8 cellular contexts compared by ENCODE assay signal in genomic region chr9:33080534-33080933, GRCh38. TPM values are rescaled to one million over a fixed set of nuclear protein-coding genes. Genes with fewer than 3 reads are reported as not detected.
A peak's percentile ranks its signal among the peaks of the same experiment; 100 is the strongest.
DNase-seq lines count a peak whose midpoint lies in the region; ATAC-seq and TF ChIP-seq lines count a peak whose summit lies in the region.

No MANE protein-coding gene starts in this region.

- H3K23ac ChIP-seq in trophoblast cell (ENCODE audit: low read length) = no peak overlapping the region

- H3K4me1 ChIP-seq in GM23248 (ENCODE audit: insufficient read depth) (peaks cover 14% of the 10 kb centered on the region; the same call in 1 of the 2 replicates), Loucy (ENCODE audit: insufficient read depth, low read length, poor library complexity, severe bottlenecking) (peaks cover 12% of the 10 kb centered on the region), trophoblast cell (ENCODE audit: control insufficient read depth in 1 of 2, insufficient read depth in 2 of 2, low read length in 2 of 2) (peaks cover 3 to 4% of the 10 kb centered on the region in 2 experiments)

- 30 to 36% methylated on average over 6 of the region's 6 CpGs for WGBS in GM23248 (ENCODE audit: low coverage in 1 of 2, low lambda C conversion rate in 2 of 2, missing lambda C conversion rate in 2 of 2), 2 experiments
- no CpG with 5 or more reads among the region's 6 CpGs for WGBS in trophoblast cell (ENCODE audit: extremely low coverage, insufficient coverage, insufficient read length)

- H3K9ac ChIP-seq in GM23248 = peak overlapping the region; percentile 60
- H3K9ac ChIP-seq in Loucy (ENCODE audit: low read depth, low read length, poor library complexity, severe bottlenecking) = peak overlapping the region; percentile 89
- no peak overlapping the region for H3K9ac ChIP-seq in trophoblast cell (ENCODE audit: low read length)

- H2AK5ac ChIP-seq in trophoblast cell (ENCODE audit: low read length) = no peak overlapping the region

- ATAC-seq in HG03571 (IDR thresholded peaks at IDR 0.05; ENCODE audit: unreplicated experiment) = no peak

- H3K36me3 ChIP-seq in GM23248 (ENCODE audit: low read depth) (no peaks in the 10 kb centered on the region), Loucy (ENCODE audit: insufficient read depth, low read length) (no peaks in the 10 kb centered on the region), trophoblast cell (ENCODE audit: control insufficient read depth in 1 of 2, insufficient read depth in 2 of 2, low read length in 2 of 2) (no peaks in the 10 kb centered on the region)

- H4K12ac ChIP-seq in trophoblast cell (ENCODE audit: low read depth, low read length) = no peak overlapping the region

- H3K79me1 ChIP-seq in trophoblast cell (ENCODE audit: low read length) = peaks cover 5% of the 10 kb centered on the region

- intact Hi-C loops in dorsolateral prefrontal cortex (cut with DNase I) = loop anchor here (2.0 to 5.0 kb wide), 2 partner anchors 87 to 144 kb away; partner anchors contain the start of gene B4GALT1 (in 1 of the 2)

- no peak overlapping the region for H2BK120ac ChIP-seq in trophoblast cell (ENCODE audit: insufficient read depth, low read length, poor library complexity)

- H3K4me2 ChIP-seq in GM23248 (ENCODE audit: unreplicated experiment) = no peak overlapping the region
- H3K4me2 ChIP-seq in Loucy (ENCODE audit: low read depth, low read length, poor library complexity, severe bottlenecking) = peak overlapping the region; percentile 95
- no peak overlapping the region for H3K4me2 ChIP-seq in trophoblast cell (ENCODE audit: low read length)

- no peaks in the 10 kb centered on the region for H3K9me3 ChIP-seq in GM23248 (ENCODE audit: low read depth)
- no peaks in the 10 kb centered on the region for H3K9me3 ChIP-seq in Loucy (ENCODE audit: insufficient read depth, low read depth, low read length)
- no peaks in the 10 kb centered on the region for H3K9me3 ChIP-seq in trophoblast cell (ENCODE audit: insufficient read depth, low read depth, low read length)

- in situ Hi-C loops in GM23248 (cut with MboI) = loop anchor here (5.0 to 25.0 kb wide), 2 partner anchors 147 to 382 kb away; partner anchors contain the start of gene NOL6

- H2AFZ ChIP-seq in GM23248 = peak overlapping the region; percentile 86
- peak overlapping the region; percentile 66; the same call in 1 of the 2 replicates for H2AFZ ChIP-seq in Loucy (ENCODE audit: low read length)
- no peak overlapping the region for H2AFZ ChIP-seq in trophoblast cell (ENCODE audit: insufficient read depth, low read length, poor library complexity)

- no peak overlapping the region for H3K18ac ChIP-seq in trophoblast cell (ENCODE audit: low read length)

- H3K79me2 ChIP-seq in GM23248 (ENCODE audit: insufficient read depth) (peaks cover 9% of the 10 kb centered on the region), Loucy (ENCODE audit: insufficient read depth, low read length) (peaks cover 16% of the 10 kb centered on the region), trophoblast cell (ENCODE audit: control insufficient read depth, insufficient read depth, low read length, poor library complexity) (peaks cover 7% of the 10 kb centered on the region)

- no peaks in the 10 kb centered on the region for H3K9me2 ChIP-seq in GM23248 (ENCODE audit: insufficient read depth)
- H3K9me2 ChIP-seq in Loucy (replicated peaks; ENCODE audit: low read depth, low read length) = no peaks in the 10 kb centered on the region

- H2BK12ac ChIP-seq in trophoblast cell (ENCODE audit: low read length) = peak overlapping the region; percentile 75

- no peak overlapping the region for H3K14ac ChIP-seq in trophoblast cell (ENCODE audit: low read length)

- H3K4me3 ChIP-seq in GM23248 (peak overlapping the region; percentile 59; the same call in 1 of the 2 replicates), Loucy (ENCODE audit: low read length, poor library complexity, severe bottlenecking) (peak overlapping the region; percentile 76), dorsolateral prefrontal cortex (peak overlapping the region in 47 of 59 donors; percentile 20 to 60 (median 43)), trophoblast cell (ENCODE audit: low read depth, low read length) (no peak overlapping the region)

- H3K4ac ChIP-seq in trophoblast cell (ENCODE audit: low read depth, low read length) = no peak overlapping the region

- no peak overlapping the region for H3K27ac ChIP-seq in GM23248
- peak overlapping the region in 45 of 59 donors; percentile 0 to 82 (median 50) for H3K27ac ChIP-seq in dorsolateral prefrontal cortex
- no peak overlapping the region for H3K27ac ChIP-seq in trophoblast cell (ENCODE audit: low read depth, low read length)

- H4K91ac ChIP-seq in trophoblast cell (ENCODE audit: low read depth, low read length) = no peak overlapping the region

- H3K27me3 ChIP-seq in GM23248 (replicated peaks; ENCODE audit: insufficient read depth) (no peaks in the 10 kb centered on the region), Loucy (ENCODE audit: insufficient read depth, low read length, poor library complexity, severe bottlenecking) (no peaks in the 10 kb centered on the region), dorsolateral prefrontal cortex (peaks cover 0 to 3% (median 0%) of the 10 kb centered on the region in 45 donors), trophoblast cell (ENCODE audit: insufficient read depth, low read length) (no peaks in the 10 kb centered on the region)

- TF ChIP-seq CTCF in Loucy (conservative IDR thresholded peaks at IDR 0.05; ENCODE audit: low read length) = no peak
- no peak for TF ChIP-seq CTCF in dorsolateral prefrontal cortex (IDR thresholded peaks at IDR 0.05 in 54 of 56, conservative IDR thresholded peaks at IDR 0.05 in 2 of 56; ENCODE audit: low read depth in 1 of 56, partially characterized antibody in 56 of 56)

- H3F3A ChIP-seq in GM23248 (ENCODE audit: insufficient read depth) = no peaks in the 10 kb centered on the region
- H3F3A ChIP-seq in Loucy (ENCODE audit: low read depth) = no peaks in the 10 kb centered on the region

- H4K20me1 ChIP-seq in GM23248 (ENCODE audit: insufficient read depth) = no peaks in the 10 kb centered on the region
- peaks cover 9% of the 10 kb centered on the region for H4K20me1 ChIP-seq in Loucy (ENCODE audit: insufficient read depth, low read length, poor library complexity, severe bottlenecking)

- no peak overlapping the region for H2BK5ac ChIP-seq in trophoblast cell (ENCODE audit: low read depth, low read length, poor library complexity)

- peak; percentile 16 for DNase-seq in GM23248
- no peak for DNase-seq in dorsolateral prefrontal cortex
- DNase-seq in trophoblast cell = no peak
- no peak for DNase-seq in middle frontal gyrus (ENCODE audit: extremely low spot score, low spot score)
- no peak for DNase-seq in OCI-M1 (lab: John Stamatoyannopoulos, UW)
- no peak for DNase-seq in amniotic stem cell (lab: John Stamatoyannopoulos, UW)

- H4K8ac ChIP-seq in trophoblast cell (ENCODE audit: low read depth, low read length) = peak overlapping the region; percentile 52

RNA-seq across cellular contexts. Expression of gene SMU1, which starts 4.1 kb away (rescaled TPM):
- total RNA-seq in GM23248 (2014; rRNA removed; shearing (Covaris generic)) = 23.1 and 26.3 TPM in 2 replicates
- 18.6 and 20.9 TPM in 2 replicates for polyA plus RNA-seq in GM23248 (2016; fragmentation: Nextera tagmentation; extraction: Ambion mirVana)
- 10 to 100 TPM; 17.9 to 30.7 (median 25.8) TPM for total RNA-seq in dorsolateral prefrontal cortex
- polyA plus RNA-seq in trophoblast cell (2013) = 14.3 and 14.5 TPM in 2 replicates

RNA-seq across cellular contexts. Expression of gene DNAJA1, which starts 55.5 kb away (rescaled TPM):
- total RNA-seq in GM23248 (2014; rRNA removed; shearing (Covaris generic)) = 84.6 and 92.7 TPM in 2 replicates
- polyA plus RNA-seq in GM23248 (2016; fragmentation: Nextera tagmentation; extraction: Ambion mirVana) = 108 and 115 TPM in 2 replicates
- 100 to 1,000 TPM; 114 to 424 (median 207) TPM for total RNA-seq in dorsolateral prefrontal cortex
- polyA plus RNA-seq in trophoblast cell (2013) = 235 and 242 TPM in 2 replicates

Comparison
In these comparisons a context has a peak if more than half of its experiments do, and no peak if none do; other contexts are left out.
1. H3K27ac ChIP-seq: peak in dorsolateral prefrontal cortex (45 of 59); none in GM23248 (single experiment) and trophoblast cell (single experiment).